Comparison of ENCODE assay signal across 1 cellular context in genomic region chr6:43290905-43291355, GRCh38.
TF ChIP-seq lines count a peak whose summit lies in the region.

No MANE protein-coding gene starts in this region.

TF ChIP-seq in HepG2, 621 proteins besides CTCF, POLR2A, EP300 and RAD21 (continued from another document and continues in another):
- TF ChIP-seq HNF1B (CRISPR knock-in tag; IDR thresholded peaks at IDR 0.05) (peak; percentile 84), PRDM15 (CRISPR knock-in tag; IDR thresholded peaks at IDR 0.05) (peak; percentile 90), DMAP1 (CRISPR knock-in tag; IDR thresholded peaks at IDR 0.05) (peak; percentile 65; the same call in 1 of the 2 replicates), FOXJ3 (CRISPR knock-in tag; IDR thresholded peaks at IDR 0.05; ENCODE audit: borderline replicate concordance) (peak; percentile 94; the same call in 1 of the 2 replicates), PHB2 (IDR thresholded peaks at IDR 0.05; ENCODE audit: partially characterized antibody) (no peak), TEAD2 (CRISPR knock-in tag; IDR thresholded peaks at IDR 0.05) (no peak), ZBTB26 (CRISPR knock-in tag; IDR thresholded peaks at IDR 0.05; ENCODE audit: borderline replicate concordance) (no peak), GATAD2A (CRISPR knock-in tag; IDR thresholded peaks at IDR 0.05) (peak; percentile 95), ZBTB39 (CRISPR knock-in tag; IDR thresholded peaks at IDR 0.05) (no peak), ARNTL (CRISPR knock-in tag; IDR thresholded peaks at IDR 0.05) (peak; percentile 38; the same call in 1 of the 2 replicates), TGIF2 (CRISPR knock-in tag; IDR thresholded peaks at IDR 0.05) (peak; percentile 36; the same call in 1 of the 2 replicates), MLXIP (CRISPR knock-in tag; IDR thresholded peaks at IDR 0.05; ENCODE audit: borderline replicate concordance) (peak; percentile 77; the same call in 1 of the 2 replicates), CREM (IDR thresholded peaks at IDR 0.05) (peak; percentile 75), CREM (CRISPR knock-in tag; IDR thresholded peaks at IDR 0.05) (no peak), ZNF746 (CRISPR knock-in tag; IDR thresholded peaks at IDR 0.05) (no peak), ZNF615 (CRISPR knock-in tag; IDR thresholded peaks at IDR 0.05; ENCODE audit: borderline replicate concordance) (no peak), MBD4 (IDR thresholded peaks at IDR 0.05; ENCODE audit: borderline replicate concordance, low read length) (no peak), BRCA1 (CRISPR knock-in tag; IDR thresholded peaks at IDR 0.05) (peak; percentile 84; the same call in 1 of the 2 replicates), ZBTB40 (IDR thresholded peaks at IDR 0.05) (no peak), ZBTB40 (CRISPR knock-in tag; IDR thresholded peaks at IDR 0.05) (0 out of 2 replicates have a peak, but pooled peaks have one; percentile 38), ZNF800 (CRISPR knock-in tag; IDR thresholded peaks at IDR 0.05) (peak; percentile 71), ATRX (CRISPR knock-in tag; IDR thresholded peaks at IDR 0.05; ENCODE audit: borderline replicate concordance) (no peak), AFF4 (CRISPR knock-in tag; IDR thresholded peaks at IDR 0.05) (0 out of 2 replicates have a peak, but pooled peaks have one; percentile 34)
